In genomic region chr6:36099872-36100483, GRCh38 we compare ENCODE assay signal across 14 cellular contexts. TPM values are rescaled to one million over a fixed set of nuclear protein-coding genes. Genes with fewer than 3 reads are reported as not detected.
A peak's percentile ranks its signal among the peaks of the same experiment; 100 is the strongest.
DNase-seq lines count a peak whose midpoint lies in the region; ATAC-seq, FAIRE-seq and TF ChIP-seq lines count a peak whose summit lies in the region.
"Had no signal": no experiment of that assay in that cellular context is flagged by ENCODE, and none has a peak within 500 bp of the region (broad histone marks: within the 10 kb centered on the region; RNA-seq: fewer than 3 reads in every experiment).

No MANE protein-coding gene starts in this region.

- H3K4me3 Mint-ChIP-seq in activated B cell treated with CpG ODN at 0.5 μM for 24 hours, result no peak overlapping the region
- H3K4me3 Mint-ChIP-seq: neural crest cell had no signal

- 97% methylated on average over 6 of the region's 6 CpGs for WGBS in HepG2 (ENCODE audit: low lambda C conversion rate)
- WGBS in right lobe of liver (ENCODE audit: insufficient coverage, low coverage, low lambda C conversion rate, missing lambda C conversion rate), result 45% methylated on average over 6 of the region's 6 CpGs
- WGBS in testis, 2 donors, result 62 to 70% methylated on average over 6 of the region's 6 CpGs

- H3K9me3 ChIP-seq in HepG2 (ENCODE audit: low read length) (no peaks in the 10 kb centered on the region), right lobe of liver (no peaks in the 10 kb centered on the region), testis (no peaks in the 10 kb centered on the region)

- DNase-seq in HepG2 (ENCODE audit: low spot score), result no peak
- DNase-seq in right lobe of liver, result no peak
- no peak for DNase-seq in activated B cell treated with CpG ODN at 0.5 μM for 24 hours
- peak; percentile 26 for DNase-seq in fibroblast of pulmonary artery (ENCODE audit: low read depth)
- peak; percentile 63 for DNase-seq in testis
- DNase-seq in cerebellar cortex (ENCODE audit: low spot score), result no peak
- DNase-seq in DMS79 (lab: John Stamatoyannopoulos, UW), result no peak
- DNase-seq: IMR-90, NCI-H1105, NCI-H446, PC-9 had no signal

- POLR2A ChIA-PET in HepG2 (lab: Yijun Ruan, JAX) (interaction anchor here (0.8 kb wide), 1 partner anchor 31 kb away, joined by 3 read pairs; no protein-coding TSS in a partner anchor), activated B cell treated with CpG ODN at 0.5 μM for 24 hours (lab: Charles Lee) (interaction anchor here (0.6 kb wide), 1 partner anchor 37 kb away, joined by 4 read pairs; no protein-coding TSS in a partner anchor)

- H3K27me3 Mint-ChIP-seq in activated B cell treated with CpG ODN at 0.5 μM for 24 hours, result no peaks in the 10 kb centered on the region

- ATAC-seq in HepG2, result no peak
- ATAC-seq in right lobe of liver, result no peak
- no peak for ATAC-seq in activated B cell treated with CpG ODN at 0.5 μM for 24 hours (ENCODE audit: low read depth)
- no peak for ATAC-seq in GM21381 (IDR thresholded peaks at IDR 0.05; ENCODE audit: unreplicated experiment)

- in situ Hi-C loops in HepG2 (cut with HindIII; ENCODE audit: extremely low pct_ligation_motif_present, low pct_unique_long_range_greater_than_20kb), result loop anchor here (5.0 kb wide), 1 partner anchor 73 kb away; the partner anchor contains the start of gene MAPK14

- TF ChIP-seq CTCF in HepG2 (CRISPR knock-in tag; IDR thresholded peaks at IDR 0.05) (no peak), right lobe of liver (IDR thresholded peaks at IDR 0.05) (no peak), activated B cell treated with CpG ODN at 0.5 μM for 24 hours (IDR thresholded peaks at IDR 0.05) (no peak), fibroblast of pulmonary artery (IDR thresholded peaks at IDR 0.05; ENCODE audit: low read length, missing control alignments) (no peak), testis (IDR thresholded peaks at IDR 0.05) (no peak)

- H3K79me2 ChIP-seq in HepG2 (ENCODE audit: insufficient read depth, low read length), result no peaks in the 10 kb centered on the region

- H3K27ac Mint-ChIP-seq in activated B cell treated with CpG ODN at 0.5 μM for 24 hours, result peak overlapping the region; percentile 50

- no TSS peak for BruUV-seq in HepG2 (replicated peaks; lab: Mats Ljungman, UMichigan)

- TF ChIP-seq EP300 in HepG2 (IDR thresholded peaks at IDR 0.05; ENCODE audit: low read depth in 2 of 2, low read length in 2 of 2), result no peak
- no peak for TF ChIP-seq EP300 in HepG2 (CRISPR knock-in tag; IDR thresholded peaks at IDR 0.05; ENCODE audit: borderline replicate concordance)

- H2AFZ ChIP-seq in HepG2 (ENCODE audit: low read length), result no peak overlapping the region
- H2AFZ ChIP-seq: PC-9 had no signal

- H3K27ac ChIP-seq in HepG2 (ENCODE audit: extremely low read length, insufficient read depth, low read length) (no peak overlapping the region), right lobe of liver (no peak overlapping the region), testis (no peak overlapping the region)
- H3K27ac ChIP-seq: C4-2B, PC-9 had no signal

- H3K36me3 Mint-ChIP-seq in activated B cell treated with CpG ODN at 0.5 μM for 24 hours (ENCODE audit: low read depth), result peaks cover 39% of the 10 kb centered on the region

- intact Hi-C loops in HepG2 (cut with micrococcal nuclease; ENCODE audit: unreplicated experiment), result no loop called here
- intact Hi-C loops in right lobe of liver (cut with DNase I), result loop anchor here in 1 of 2 donors (5.0 kb wide), 1 partner anchor 73 kb away; the partner anchor contains the start of gene MAPK14
- intact Hi-C loops in activated B cell treated with CpG ODN at 0.5 μM for 24 hours (cut with micrococcal nuclease), result loop anchor here (5.0 to 10.0 kb wide), 2 partner anchors 175 to 578 kb away; partner anchors contain the start of gene SRPK1
- intact Hi-C loops in testis (cut with DNase I; ENCODE audit: low total_unique reads), result no loop called here

- no peaks in the 10 kb centered on the region for H3K27me3 ChIP-seq in HepG2 (ENCODE audit: control insufficient read depth in 1 of 2, insufficient read depth in 2 of 2, low read length in 2 of 2)
- H3K27me3 ChIP-seq in right lobe of liver, result no peaks in the 10 kb centered on the region
- no peaks in the 10 kb centered on the region for H3K27me3 ChIP-seq in testis

- CTCF ChIA-PET in HepG2 (lab: Yijun Ruan, JAX; ENCODE audit: low intra/inter-chr PET ratio, low total read pairs), result no interaction called here
- CTCF ChIA-PET in activated B cell treated with CpG ODN at 0.5 μM for 24 hours (lab: Charles Lee), result interaction anchor here (1.4 kb wide), 1 partner anchor 21 kb away, joined by 4 read pairs; no protein-coding TSS in a partner anchor

- no peaks in the 10 kb centered on the region for H3K9me3 Mint-ChIP-seq in activated B cell treated with CpG ODN at 0.5 μM for 24 hours
- H3K9me3 Mint-ChIP-seq: neural crest cell had no signal

- no peak for TF ChIP-seq RAD21 in HepG2 (CRISPR knock-in tag; IDR thresholded peaks at IDR 0.05)

- no peaks in the 10 kb centered on the region for H4K20me1 ChIP-seq in HepG2 (ENCODE audit: insufficient read depth, low read length)

- H3K4me3 ChIP-seq in HepG2 (replicated peaks in 1 of 3; ENCODE audit: insufficient read depth in 1 of 3, low read depth in 2 of 3, low read length in 3 of 3) (no peak overlapping the region), right lobe of liver (no peak overlapping the region), fibroblast of pulmonary artery (replicated peaks; ENCODE audit: low read depth, low read length) (no peak overlapping the region), testis (no peak overlapping the region)
- H3K4me3 ChIP-seq: PC-9 had no signal

- TF ChIP-seq POLR2A in HepG2 (IDR thresholded peaks at IDR 0.05; ENCODE audit: insufficient read depth in 1 of 2, low read depth in 2 of 2, low read length in 2 of 2), result no peak
- TF ChIP-seq POLR2A in right lobe of liver (IDR thresholded peaks at IDR 0.05), result no peak
- no peak for TF ChIP-seq POLR2A in testis (IDR thresholded peaks at IDR 0.05)

- H3K4me2 ChIP-seq in HepG2 (ENCODE audit: low read depth, low read length), result no peak overlapping the region
- H3K4me2 ChIP-seq: PC-9 had no signal

- no peak overlapping the region for H3K9ac ChIP-seq in HepG2 (ENCODE audit: insufficient read depth, low read depth, low read length)

- H3K4me1 Mint-ChIP-seq in activated B cell treated with CpG ODN at 0.5 μM for 24 hours, result peaks cover 39% of the 10 kb centered on the region

- no peak for FAIRE-seq in HepG2 (lab: Jason Lieb, UNC)

- peaks cover 29% of the 10 kb centered on the region for H3K4me1 ChIP-seq in HepG2 (ENCODE audit: insufficient read depth, low read length)
- peaks cover 0 to 22% (median 12%) of the 10 kb centered on the region in 4 donors for H3K4me1 ChIP-seq in right lobe of liver
- H3K4me1 ChIP-seq in testis, result peaks cover 9% of the 10 kb centered on the region

- peaks cover 19 to 49% of the 10 kb centered on the region in 2 experiments for H3K36me3 ChIP-seq in HepG2 (replicated peaks in 1 of 2; ENCODE audit: control insufficient read depth in 1 of 2, insufficient read depth in 2 of 2, low read length in 2 of 2)
- H3K36me3 ChIP-seq in right lobe of liver, result peaks cover 0 to 38% (median 9%) of the 10 kb centered on the region in 4 donors
- no peaks in the 10 kb centered on the region for H3K36me3 ChIP-seq in testis (ENCODE audit: low read depth, missing control alignments)

TF ChIP-seq in HepG2, 621 proteins besides CTCF, POLR2A, EP300 and RAD21 (continues in another document):
- TF ChIP-seq RBM22 (optimal IDR thresholded peaks at IDR 0.05; ENCODE audit: low read length), result peak; percentile 61

RNA-seq across cellular contexts. Expression of gene MAPK13, which starts 30.3 kb away (rescaled TPM):
- total RNA-seq in HepG2 (2016; rRNA removed; fragmentation: Illumina TruSeq; extraction: Trizol) (12.7 and 17.8 TPM in 2 replicates), right lobe of liver (1 to 10 TPM; 2.2 to 5.0 (median 3.0) TPM), activated B cell treated with CpG ODN at 0.5 μM for 24 hours (20.1 and 22.7 TPM in 2 replicates), testis (10 to 100 TPM; 57.5 to 61.7 TPM)
- total RNA-seq in HepG2 (2016; cell fraction: cytosol; rRNA removed; fragmentation: Illumina TruSeq; extraction: Trizol; ENCODE audit: low read depth), result 6.7 and 7.7 TPM in 2 replicates
- total RNA-seq in HepG2 (2016; cell fraction: insoluble cytoplasmic fraction; rRNA removed; fragmentation: Illumina TruSeq; extraction: Trizol), result 13.2 and 13.6 TPM in 2 replicates
- 16.3 and 17.8 TPM in 2 replicates for total RNA-seq in HepG2 (2016; cell fraction: membrane; rRNA removed; fragmentation: Illumina TruSeq; extraction: Trizol)
- 12.2 and 12.8 TPM in 2 replicates for total RNA-seq in HepG2 (2016; cell fraction: nucleus; rRNA removed; fragmentation: Illumina TruSeq; extraction: Trizol)
- polyA plus RNA-seq in HepG2 (2011; rRNA removed) (43.4 and 48.6 TPM in 2 replicates), testis (ENCODE audit: insufficient read depth, low read depth, low replicate concordance) (109 TPM)
- 29.8 and 31.4 TPM in 2 replicates for polyA plus RNA-seq in HepG2 (2011; cell fraction: cytosol; rRNA removed)
- 203 and 226 TPM in 2 replicates for polyA plus RNA-seq in HepG2 (2011; cell fraction: nucleus; rRNA removed)
- polyA plus RNA-seq in HepG2 (2012), result 27.9 and 35.1 TPM in 2 replicates
- 19.7 and 23.2 TPM in 2 replicates for polyA plus RNA-seq in HepG2 (2016; cell fraction: cytosol; fragmentation: Illumina TruSeq; extraction: Trizol; ENCODE audit: low read depth)
- 26.4 and 34.1 TPM in 2 replicates for polyA plus RNA-seq in HepG2 (2016; cell fraction: insoluble cytoplasmic fraction; fragmentation: Illumina TruSeq; extraction: Trizol; ENCODE audit: low read depth)
- polyA plus RNA-seq in HepG2 (2016; cell fraction: membrane; fragmentation: Illumina TruSeq; extraction: Trizol; ENCODE audit: low read depth), result 27.6 and 29.3 TPM in 2 replicates
- 36.0 and 42.2 TPM in 2 replicates for polyA plus RNA-seq in HepG2 (2016; cell fraction: nucleus; fragmentation: Illumina TruSeq; extraction: Trizol; ENCODE audit: insufficient read depth, low read depth)
- polyA minus RNA-seq in HepG2 (2011; rRNA and poly(A)+ RNA removed; ENCODE audit: low replicate concordance), result 3.1 and 49.1 TPM in 2 replicates
- 16.3 and 18.6 TPM in 2 replicates for polyA minus RNA-seq in HepG2 (2011; cell fraction: cytosol; rRNA and poly(A)+ RNA removed)
- polyA minus RNA-seq in HepG2 (2011; cell fraction: nucleus; rRNA and poly(A)+ RNA removed), result 30.6 and 42.0 TPM in 2 replicates

Comparison
In these comparisons a context has a peak if more than half of its experiments do, and no peak if none do; other contexts are left out.
1. DNase-seq: peak in fibroblast of pulmonary artery (single experiment) and testis (single experiment); none in HepG2 (single experiment), right lobe of liver (0 of 3), activated B cell treated with CpG ODN at 0.5 μM for 24 hours (single experiment), cerebellar cortex (single experiment) and DMS79 (single experiment).